In the genomic region with DNA sequence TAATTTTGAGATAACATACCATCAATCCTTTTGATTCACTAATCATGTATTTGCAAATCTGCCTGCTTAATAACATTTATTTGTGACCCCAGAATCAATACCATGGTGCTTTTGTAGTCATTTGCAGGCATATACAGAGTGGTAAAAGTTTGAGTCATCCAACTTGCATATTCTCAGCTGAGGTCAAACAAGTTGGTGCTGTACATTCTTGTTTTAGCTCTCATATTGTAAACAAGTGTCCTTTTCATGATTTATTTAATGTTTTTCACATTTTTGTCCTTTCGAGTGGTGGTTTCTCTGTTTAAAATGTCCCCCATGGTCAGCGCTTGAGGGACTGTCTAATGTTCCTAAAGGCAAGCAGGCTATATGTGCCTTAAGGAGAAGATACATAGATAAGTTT, we compare ENCODE assay signal across 28 cellular contexts. TPM values are rescaled to one million over a fixed set of nuclear protein-coding genes. Genes with fewer than 3 reads are reported as not detected.
A peak's percentile ranks its signal among the peaks of the same experiment; 100 is the strongest.
DNase-seq lines count a peak whose midpoint lies in the region; ATAC-seq, FAIRE-seq and TF ChIP-seq lines count a peak whose summit lies in the region.
"Had no signal": no experiment of that assay in that cellular context is flagged by ENCODE, and none has a peak within 500 bp of the region (broad histone marks: within the 10 kb centered on the region; RNA-seq: fewer than 3 reads in every experiment).

No MANE protein-coding gene starts in this region.

- no peak overlapping the region for H3K27ac Mint-ChIP-seq in activated T-helper 1 cell treated with anti-CD3 and anti-CD28 coated beads, Interleukin-12 subunit alpha, Interleukin-12 subunit beta, Interleukin-2, Interleukin-4 antibody, amounts not matched to agents 30 ng/mL and 10 ng/mL and 1 ng/mL, durations not matched to agents 14 hours and 24 hours and 36 hours
- H3K27ac Mint-ChIP-seq: activated CD4-positive, alpha-beta T cell treated with anti-CD3 and anti-CD28 coated beads, Interleukin-2, amount 10 ng/mL, durations not matched to agents 7 days and 5 days; activated naive CD4-positive, alpha-beta T cell treated with anti-CD3 and anti-CD28 coated beads for 36 hours had no signal

- TF ChIP-seq CTCF in AG10803 (conservative IDR thresholded peaks at IDR 0.05; ENCODE audit: low read length) (no peak), choroid plexus epithelial cell (conservative IDR thresholded peaks at IDR 0.05; ENCODE audit: low read depth, low read length) (no peak)

- ATAC-seq in HG03457 (IDR thresholded peaks at IDR 0.05; ENCODE audit: unreplicated experiment): no peak
- ATAC-seq: GM12878, heart left ventricle, Panc1 had no signal

- H3K27me3 Mint-ChIP-seq in activated T-helper 1 cell treated with anti-CD3 and anti-CD28 coated beads, Interleukin-12 subunit alpha, Interleukin-12 subunit beta, Interleukin-2, Interleukin-4 antibody, amounts not matched to agents 30 ng/mL and 10 ng/mL and 1 ng/mL, durations not matched to agents 14 hours and 24 hours and 36 hours (ENCODE audit: insufficient read depth): peaks cover 2% of the 10 kb centered on the region
- H3K27me3 Mint-ChIP-seq: activated CD4-positive, alpha-beta T cell treated with anti-CD3 and anti-CD28 coated beads, Interleukin-2, amount 10 ng/mL, durations not matched to agents 7 days and 5 days had no signal

- H3K9me3 Mint-ChIP-seq in activated T-helper 1 cell treated with anti-CD3 and anti-CD28 coated beads, Interleukin-12 subunit alpha, Interleukin-12 subunit beta, Interleukin-2, Interleukin-4 antibody, amounts not matched to agents 30 ng/mL and 10 ng/mL and 1 ng/mL, durations not matched to agents 14 hours and 24 hours and 36 hours: no peaks in the 10 kb centered on the region
- H3K9me3 Mint-ChIP-seq: activated CD4-positive, alpha-beta T cell treated with anti-CD3 and anti-CD28 coated beads, Interleukin-2, amount 10 ng/mL, durations not matched to agents 7 days and 5 days; activated naive CD4-positive, alpha-beta T cell treated with anti-CD3 and anti-CD28 coated beads for 36 hours; nephron progenitor cell had no signal

- H3K36me3 Mint-ChIP-seq in activated T-helper 1 cell treated with anti-CD3 and anti-CD28 coated beads, Interleukin-12 subunit alpha, Interleukin-12 subunit beta, Interleukin-2, Interleukin-4 antibody, amounts not matched to agents 30 ng/mL and 10 ng/mL and 1 ng/mL, durations not matched to agents 14 hours and 24 hours and 36 hours (ENCODE audit: low read depth): no peaks in the 10 kb centered on the region

- TF ChIP-seq POLR2A in GM12891 (IDR thresholded peaks at IDR 0.05; ENCODE audit: low read depth, low read length): no peak

- no peak overlapping the region for H3K4me3 Mint-ChIP-seq in activated T-helper 1 cell treated with anti-CD3 and anti-CD28 coated beads, Interleukin-12 subunit alpha, Interleukin-12 subunit beta, Interleukin-2, Interleukin-4 antibody, amounts not matched to agents 30 ng/mL and 10 ng/mL and 1 ng/mL, durations not matched to agents 14 hours and 24 hours and 36 hours
- H3K4me3 Mint-ChIP-seq: activated CD4-positive, alpha-beta T cell treated with anti-CD3 and anti-CD28 coated beads, Interleukin-2, amount 10 ng/mL, durations not matched to agents 7 days and 5 days; activated naive CD4-positive, alpha-beta T cell treated with anti-CD3 and anti-CD28 coated beads for 36 hours; nephron progenitor cell had no signal

- DNase-seq in AG10803 (ENCODE audit: low read depth) (peak; percentile 1), M059J (ENCODE audit: low read depth) (peak; percentile 66), choroid plexus epithelial cell (ENCODE audit: low read depth) (peak; percentile 79), iris pigment epithelial cell (ENCODE audit: low read depth) (peak; percentile 87), GM12891 (ENCODE audit: insufficient read length, low spot score) (no peak), NCI-H2107 treated with DMSO at 0.1 percent for 48 hours (lab: John Stamatoyannopoulos, UW; ENCODE audit: unreplicated experiment) (no peak)
- no peak for DNase-seq in activated T-helper 1 cell treated with anti-CD3 and anti-CD28 coated beads, Interleukin-12 subunit alpha, Interleukin-12 subunit beta, Interleukin-2, Interleukin-4 antibody, amounts not matched to agents 30 ng/mL and 10 ng/mL and 1 ng/mL, durations not matched to agents 14 hours and 24 hours and 36 hours (ENCODE audit: low spot score)
- DNase-seq: activated CD4-positive, alpha-beta T cell treated with anti-CD3 and anti-CD28 coated beads, Interleukin-2, amount 10 ng/mL, durations not matched to agents 7 days and 5 days; activated naive CD4-positive, alpha-beta T cell treated with anti-CD3 and anti-CD28 coated beads for 36 hours; activated T-cell treated with anti-CD3 and anti-CD28 coated beads, Interleukin-2, amount 50 U/mL, for 48 hours; Caco-2; central memory CD4-positive, alpha-beta T cell; dermis blood vessel endothelial cell; heart left ventricle; NCI-H1092; NCI-H1930; NCI-H526; nephron progenitor cell; ovary; SHP77 treated with DMSO at 0.1 percent for 48 hours; stimulated activated CD8-positive, alpha-beta memory T cell treated with anti-CD3 and anti-CD28 coated beads, Interleukin-4, amount 100 ng/mL, for 48 hours; stomach; thyroid gland had no signal

- no peak overlapping the region for H3K4me3 ChIP-seq in AG10803 (ENCODE audit: low read length)
- no peak overlapping the region for H3K4me3 ChIP-seq in choroid plexus epithelial cell (ENCODE audit: low read depth, low read length)
- H3K4me3 ChIP-seq: GM12878, heart left ventricle, lung, ovary, skin epidermis, stomach, thyroid gland had no signal

- no peak for FAIRE-seq in GM12891 (lab: Jason Lieb, UNC)
- FAIRE-seq: GM12878 had no signal

- intact Hi-C loops in activated T-helper 1 cell treated with anti-CD3 and anti-CD28 coated beads, Interleukin-12 subunit alpha, Interleukin-12 subunit beta, Interleukin-2, Interleukin-4 antibody, amounts not matched to agents 30 ng/mL and 10 ng/mL and 1 ng/mL, durations not matched to agents 14 hours and 24 hours and 36 hours (cut with micrococcal nuclease): no loop called here

- H3K4me1 Mint-ChIP-seq in activated T-helper 1 cell treated with anti-CD3 and anti-CD28 coated beads, Interleukin-12 subunit alpha, Interleukin-12 subunit beta, Interleukin-2, Interleukin-4 antibody, amounts not matched to agents 30 ng/mL and 10 ng/mL and 1 ng/mL, durations not matched to agents 14 hours and 24 hours and 36 hours (ENCODE audit: low read depth): no peaks in the 10 kb centered on the region
- H3K4me1 Mint-ChIP-seq: activated CD4-positive, alpha-beta T cell treated with anti-CD3 and anti-CD28 coated beads, Interleukin-2, amount 10 ng/mL, durations not matched to agents 7 days and 5 days; nephron progenitor cell had no signal

TF ChIP-seq in GM12891, 5 proteins besides CTCF, POLR2A, EP300 and RAD21:
- TF ChIP-seq POU2F2 (IDR thresholded peaks at IDR 0.05; ENCODE audit: low read depth, low read length): no peak

RNA-seq across cellular contexts. Expression of a gene that starts 17.5 kb away (rescaled TPM):
- 13.8 and 15.7 TPM in 2 replicates for total RNA-seq in M059J (2014; rRNA removed; shearing (Covaris generic))
- 0.10 and 0.21 TPM in 2 replicates for total RNA-seq in activated T-helper 1 cell treated with anti-CD3 and anti-CD28 coated beads, Interleukin-12 subunit alpha, Interleukin-12 subunit beta, Interleukin-2, Interleukin-4 antibody, amounts not matched to agents 30 ng/mL and 10 ng/mL and 1 ng/mL, durations not matched to agents 14 hours and 24 hours and 36 hours
- not detected for polyA plus RNA-seq in GM12891 (2012; ENCODE audit: low read depth, missing spikeins)
- polyA plus RNA-seq: GM12878 had no signal

Comparison
In these comparisons a context has a peak if more than half of its experiments do, and no peak if none do; other contexts are left out.
1. DNase-seq: peak in AG10803 (single experiment), M059J (single experiment), choroid plexus epithelial cell (single experiment) and iris pigment epithelial cell (single experiment); none in activated T-helper 1 cell treated with anti-CD3 and anti-CD28 coated beads, Interleukin-12 subunit alpha, Interleukin-12 subunit beta, Interleukin-2, Interleukin-4 antibody, amounts not matched to agents 30 ng/mL and 10 ng/mL and 1 ng/mL, durations not matched to agents 14 hours and 24 hours and 36 hours (single experiment), GM12891 (single experiment) and NCI-H2107 treated with DMSO at 0.1 percent for 48 hours (single experiment).
2. RNA of a gene that starts 17.5 kb away (total RNA-seq): 13.8 to 15.7 TPM in M059J; 0.10 to 0.21 TPM in activated T-helper 1 cell treated with anti-CD3 and anti-CD28 coated beads, Interleukin-12 subunit alpha, Interleukin-12 subunit beta, Interleukin-2, Interleukin-4 antibody, amounts not matched to agents 30 ng/mL and 10 ng/mL and 1 ng/mL, durations not matched to agents 14 hours and 24 hours and 36 hours; every median in the first group is over 10 times any median in the second.